ENCODE assay signal across 1 cellular context in the genomic region with DNA sequence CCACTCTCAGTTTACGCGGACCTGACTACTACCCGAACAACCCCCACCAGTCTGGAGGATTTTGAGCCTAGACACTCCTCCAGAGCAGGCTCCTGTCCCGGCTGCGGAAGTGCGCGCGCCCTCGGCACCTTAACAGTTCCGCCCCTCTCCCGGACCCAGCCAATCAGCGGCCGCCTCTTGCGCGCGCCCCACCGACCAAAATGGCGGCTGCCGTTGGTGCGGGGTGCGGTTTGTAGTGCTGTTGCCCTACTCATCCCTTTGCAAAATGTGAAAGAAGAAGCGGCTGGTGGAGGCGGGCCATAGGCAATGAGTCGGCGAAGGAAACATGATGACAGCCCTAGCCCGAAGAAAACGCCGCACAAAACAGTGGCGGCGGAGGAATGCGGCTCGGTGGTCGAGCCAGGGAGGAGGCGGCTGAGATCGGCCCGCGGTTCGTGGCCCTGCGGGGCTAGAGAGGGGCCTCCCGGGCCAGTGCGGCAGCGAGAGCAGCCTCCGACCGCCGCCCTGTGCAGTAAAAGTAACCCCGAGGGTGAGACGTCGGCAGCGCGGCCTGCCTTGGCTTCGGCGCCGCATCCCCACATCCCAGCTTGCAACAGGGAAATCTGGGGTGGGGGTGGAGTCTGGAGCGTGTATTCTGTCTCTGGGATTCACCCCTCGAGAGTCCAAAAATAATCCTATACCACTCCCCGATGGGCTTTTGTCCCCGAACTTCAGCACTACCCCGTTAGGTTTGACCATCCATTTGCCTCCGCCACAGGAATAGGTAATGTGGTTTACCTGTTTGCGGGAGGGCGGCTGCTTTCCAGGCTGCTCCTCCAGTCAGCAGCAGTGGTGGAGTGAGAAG.
TF ChIP-seq lines count a peak whose summit lies in the region.

ETAA1 (plus strand) TSS at position 191 of the 844 bp plus-strand sequence; CDS start at position 307, 116 bp downstream.

TF ChIP-seq in K562, 482 proteins besides CTCF, POLR2A, EP300 and RAD21 (continued from another document):
- TF ChIP-seq PHF21A (IDR thresholded peaks at IDR 0.05; ENCODE audit: borderline replicate concordance, low read depth) (0 out of 2 replicates have a peak, but pooled peaks have one; percentile 27), NBN (IDR thresholded peaks at IDR 0.05; ENCODE audit: low read depth) (0 out of 2 replicates have a peak, but pooled peaks have one; percentile 46), C11orf30 (IDR thresholded peaks at IDR 0.05; ENCODE audit: low read depth) (peak; percentile 49; the same call in 1 of the 2 replicates), MAZ (CRISPR knock-in tag; conservative IDR thresholded peaks at IDR 0.05 in 1 of 2, IDR thresholded peaks at IDR 0.05 in 1 of 2) (peak; percentile 60 to 66; a peak in 3 of 4 replicates), SMAD4 (CRISPR knock-in tag; conservative IDR thresholded peaks at IDR 0.05) (peak; percentile 52; the same call in 1 of the 2 replicates), RB1 (IDR thresholded peaks at IDR 0.05; ENCODE audit: low read depth) (peak; percentile 75), HMGN3 (IDR thresholded peaks at IDR 0.05; ENCODE audit: borderline replicate concordance, extremely low read depth, insufficient read length, low read depth, low read length) (peak; percentile 25), ZNF282 (CRISPR knock-in tag; IDR thresholded peaks at IDR 0.05) (no peak), TAF7 (tag; IDR thresholded peaks at IDR 0.05) (peak; percentile 98), CEBPG (CRISPR knock-in tag; IDR thresholded peaks at IDR 0.05) (no peak), CEBPG (tag; conservative IDR thresholded peaks at IDR 0.05 in 1 of 2, IDR thresholded peaks at IDR 0.05 in 1 of 2) (0 out of 4 replicates have a peak, but pooled peaks of 1 of the 2 experiments have one; percentile 10), FOS (IDR thresholded peaks at IDR 0.05; ENCODE audit: extremely low read depth, insufficient read length) (no peak), ZBTB40 (IDR thresholded peaks at IDR 0.05) (peak; percentile 67), ZBTB40 (CRISPR knock-in tag; IDR thresholded peaks at IDR 0.05) (no peak), FOXP1 (CRISPR knock-in tag; IDR thresholded peaks at IDR 0.05) (0 out of 2 replicates have a peak, but pooled peaks have one; percentile 59), SRF (CRISPR knock-in tag; IDR thresholded peaks at IDR 0.05) (0 out of 4 replicates have a peak, but pooled peaks of 1 of the 2 experiments have one; percentile 26), SP1 (CRISPR knock-in tag; IDR thresholded peaks at IDR 0.05) (0 out of 2 replicates have a peak, but pooled peaks have one; percentile 29), ZNF354B (CRISPR knock-in tag; IDR thresholded peaks at IDR 0.05) (no peak), CHD1 (IDR thresholded peaks at IDR 0.05; ENCODE audit: low read length) (peak; percentile 49), DIDO1 (tag; IDR thresholded peaks at IDR 0.05; ENCODE audit: low read depth) (0 out of 2 replicates have a peak, but pooled peaks have one; percentile 41), EP400 (IDR thresholded peaks at IDR 0.05) (peak; percentile 61; the same call in 1 of the 2 replicates), HDAC1 (IDR thresholded peaks at IDR 0.05) (peak in 1 of 2 experiments; percentile 63; a peak in 2 of 4 replicates), SAP30 (IDR thresholded peaks at IDR 0.05; ENCODE audit: borderline replicate concordance, insufficient read depth, low read depth, low read length, poor library complexity, severe bottlenecking) (peak; percentile 67), SIN3A (IDR thresholded peaks at IDR 0.05; ENCODE audit: borderline replicate concordance in 2 of 2, control insufficient read depth in 1 of 2, low read depth in 2 of 2, low read length in 2 of 2) (no peak), ZBTB17 (CRISPR knock-in tag; IDR thresholded peaks at IDR 0.05) (0 out of 2 replicates have a peak, but pooled peaks have one; percentile 16), ZFX (CRISPR knock-in tag; IDR thresholded peaks at IDR 0.05) (peak; percentile 90), CC2D1A (IDR thresholded peaks at IDR 0.05) (no peak), ZNF699 (CRISPR knock-in tag; IDR thresholded peaks at IDR 0.05; ENCODE audit: insufficient replicate concordance) (no peak)
